Comparison of ENCODE assay signal across 14 cellular contexts in the genomic region with DNA sequence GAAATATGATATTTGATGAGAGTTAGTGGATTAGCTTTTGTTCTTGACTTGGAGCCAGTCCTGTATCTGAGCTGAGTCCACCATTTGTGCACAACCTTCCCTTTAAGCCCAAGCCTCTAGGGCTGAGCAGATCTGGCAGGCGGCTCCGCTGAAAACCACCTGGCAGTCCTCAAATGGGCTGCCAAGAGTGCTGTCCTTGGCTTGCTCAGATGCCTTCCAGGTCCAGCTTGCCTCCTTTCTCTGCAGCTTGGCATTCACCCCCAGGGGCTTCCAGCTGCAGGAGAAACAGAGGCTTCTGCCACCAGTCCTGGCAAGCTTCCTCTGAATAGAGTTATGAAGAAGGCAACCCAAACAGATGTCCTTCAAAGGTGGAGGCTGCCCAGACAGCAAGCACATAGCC.
DNase-seq lines count a peak whose midpoint lies in the region; ATAC-seq and TF ChIP-seq lines count a peak whose summit lies in the region.
"Had no signal": no experiment of that assay in that cellular context is flagged by ENCODE, and none has a peak within 500 bp of the region (broad histone marks: within the 10 kb centered on the region; RNA-seq: fewer than 3 reads in every experiment).

No MANE protein-coding gene starts in this region.

- H3K4me1 ChIP-seq in vagina: peaks cover 15% of the 10 kb centered on the region
- H3K4me1 ChIP-seq: HAP-1 had no signal

- H3K4me3 Mint-ChIP-seq in activated T-cell treated with anti-CD3 and anti-CD28 coated beads, Interleukin-2, amount 50 U/mL, for 4 hours: no peak overlapping the region
- H3K4me3 Mint-ChIP-seq: B cell; CD4-positive, alpha-beta T cell had no signal

- no peak overlapping the region for H3K27ac ChIP-seq in vagina
- H3K27ac ChIP-seq: HL-60 had no signal

- intact Hi-C loops in vagina (cut with DNase I): no loop called here

- H3K36me3 ChIP-seq in vagina: no peaks in the 10 kb centered on the region
- H3K36me3 ChIP-seq: HAP-1 had no signal

- no peak for TF ChIP-seq POLR2A in vagina (IDR thresholded peaks at IDR 0.05)

- DNase-seq in DMS 273 treated with DMSO at 0.1 percent for 48 hours (lab: John Stamatoyannopoulos, UW) (peak; percentile 51), NCI-H446 treated with DMSO at 0.1 percent for 48 hours (lab: John Stamatoyannopoulos, UW) (peak; percentile 59), cerebellar cortex (ENCODE audit: low spot score) (peak; percentile 79), pons (ENCODE audit: low spot score) (peak; percentile 41), vagina (ENCODE audit: extremely low spot score in 2 of 2) (no peak)
- DNase-seq in activated T-cell treated with anti-CD3 and anti-CD28 coated beads, Interleukin-2, amount 50 U/mL, for 4 hours: no peak
- DNase-seq: CD4-positive, alpha-beta T cell; DMS153; DMS79 treated with DMSO at 0.1 percent for 48 hours; GDM1 had no signal

- H3K4me1 Mint-ChIP-seq in activated T-cell treated with anti-CD3 and anti-CD28 coated beads, Interleukin-2, amount 50 U/mL, for 4 hours (ENCODE audit: low read depth): no peaks in the 10 kb centered on the region
- H3K4me1 Mint-ChIP-seq: B cell had no signal

- no peak for ATAC-seq in HG03457 (IDR thresholded peaks at IDR 0.05; ENCODE audit: unreplicated experiment)
- ATAC-seq in activated T-cell treated with anti-CD3 and anti-CD28 coated beads, Interleukin-2, amount 50 U/mL, for 4 hours: no peak

- H3K27me3 Mint-ChIP-seq in activated T-cell treated with anti-CD3 and anti-CD28 coated beads, Interleukin-2, amount 50 U/mL, for 4 hours (ENCODE audit: low read depth): no peaks in the 10 kb centered on the region
- H3K27me3 Mint-ChIP-seq: B cell; CD4-positive, alpha-beta T cell had no signal

- peaks cover 5% of the 10 kb centered on the region for H3K9me3 Mint-ChIP-seq in activated T-cell treated with anti-CD3 and anti-CD28 coated beads, Interleukin-2, amount 50 U/mL, for 4 hours

- no peak overlapping the region for H3K4me3 ChIP-seq in vagina
- H3K4me3 ChIP-seq: HAP-1 had no signal

- no peaks in the 10 kb centered on the region for H3K36me3 Mint-ChIP-seq in activated T-cell treated with anti-CD3 and anti-CD28 coated beads, Interleukin-2, amount 50 U/mL, for 4 hours (ENCODE audit: insufficient read depth)

- TF ChIP-seq CTCF in vagina (IDR thresholded peaks at IDR 0.05): no peak

- no peaks in the 10 kb centered on the region for H3K9me3 ChIP-seq in vagina

- no peaks in the 10 kb centered on the region for H3K27me3 ChIP-seq in vagina

Comparison
In these comparisons a context has a peak if more than half of its experiments do, and no peak if none do; other contexts are left out.
1. DNase-seq: peak in DMS 273 treated with DMSO at 0.1 percent for 48 hours (single experiment), NCI-H446 treated with DMSO at 0.1 percent for 48 hours (single experiment), cerebellar cortex (single experiment) and pons (single experiment); none in vagina (0 of 2) and activated T-cell treated with anti-CD3 and anti-CD28 coated beads, Interleukin-2, amount 50 U/mL, for 4 hours (single experiment).